29 cellular contexts compared by ENCODE assay signal in the genomic region with DNA sequence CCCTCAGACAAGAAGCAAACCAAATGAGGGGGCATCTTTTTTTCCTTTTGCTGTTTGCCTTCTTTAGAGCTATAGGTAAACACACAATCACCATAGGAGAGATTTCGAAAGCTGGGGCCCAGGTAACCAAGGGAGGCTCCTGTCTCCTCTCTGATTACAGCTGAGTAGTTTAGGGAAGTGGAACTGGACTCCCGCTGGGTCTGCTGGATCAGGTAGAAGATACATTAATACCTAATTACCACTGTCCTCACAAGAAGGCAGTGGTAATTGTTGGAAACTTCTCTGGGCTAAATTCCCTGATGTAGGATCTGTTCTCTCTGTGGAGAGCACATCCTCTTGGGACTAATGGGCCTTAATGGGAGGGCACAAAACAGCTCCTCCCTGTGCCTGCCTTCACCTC. TPM values are rescaled to one million over a fixed set of nuclear protein-coding genes. Genes with fewer than 3 reads are reported as not detected.
"Had no signal": no experiment of that assay in that cellular context is flagged by ENCODE, and none has a peak within 500 bp of the region (broad histone marks: within the 10 kb centered on the region; RNA-seq: fewer than 3 reads in every experiment).

No MANE protein-coding gene starts in this region.

- H3K9me3 ChIP-seq: gastrocnemius medialis, left ventricle myocardium inferior, ovary, prostate gland, thoracic aorta had no signal

- H3K27me3 ChIP-seq: gastrocnemius medialis, ovary had no signal

- H3K9me3 Mint-ChIP-seq: activated B cell treated with CpG ODN at 0.5 μM for 24 hours; activated CD4-positive, alpha-beta memory T cell treated with anti-CD3 and anti-CD28 coated beads for 36 hours; activated naive CD4-positive, alpha-beta T cell treated with anti-CD3 and anti-CD28 coated beads, Interleukin-2, amount 50 U/mL, for 24 hours; activated naive CD8-positive, alpha-beta T cell treated with anti-CD3 and anti-CD28 coated beads, Interleukin-2, amount 50 U/mL, for 24 hours; activated T-cell treated with anti-CD3 and anti-CD28 coated beads, Interleukin-2, amount 50 U/mL, for 4 hours; activated T-helper 17 cell treated with anti-CD3 and anti-CD28 coated beads, Interleukin-2, amount 50 U/mL, for 72 hours; naive B cell; nephron progenitor cell had no signal

- H3K27ac ChIP-seq: gastrocnemius medialis, left ventricle myocardium inferior, ovary, prostate gland, skin epidermis, thoracic aorta had no signal

- H3K27ac Mint-ChIP-seq: activated B cell treated with CpG ODN at 0.5 μM for 24 hours; activated CD4-positive, alpha-beta memory T cell treated with anti-CD3 and anti-CD28 coated beads for 36 hours; activated naive CD4-positive, alpha-beta T cell treated with anti-CD3 and anti-CD28 coated beads, Interleukin-2, amount 50 U/mL, for 24 hours; activated naive CD8-positive, alpha-beta T cell treated with anti-CD3 and anti-CD28 coated beads, Interleukin-2, amount 50 U/mL, for 24 hours; activated T-helper 17 cell treated with anti-CD3 and anti-CD28 coated beads, Interleukin-2, amount 50 U/mL, for 72 hours; nephron progenitor cell had no signal

- H3K36me3 ChIP-seq: gastrocnemius medialis, left ventricle myocardium inferior, ovary, prostate gland, thoracic aorta had no signal

- H3K4me1 ChIP-seq: gastrocnemius medialis, left ventricle myocardium inferior, prostate gland had no signal

- H3K36me3 Mint-ChIP-seq: activated naive CD4-positive, alpha-beta T cell treated with anti-CD3 and anti-CD28 coated beads, Interleukin-2, amount 50 U/mL, for 24 hours; naive B cell had no signal

- ATAC-seq: activated naive CD8-positive, alpha-beta T cell treated with anti-CD3 and anti-CD28 coated beads, Interleukin-2, amount 50 U/mL, for 24 hours; activated T-cell treated with anti-CD3 and anti-CD28 coated beads, Interleukin-2, amount 50 U/mL, for 4 hours; activated T-helper 17 cell treated with anti-CD3 and anti-CD28 coated beads, Interleukin-2, amount 50 U/mL, for 72 hours; gastrocnemius medialis; sciatic nerve; stimulated activated naive CD8-positive, alpha-beta T cell treated with anti-CD3 and anti-CD28 coated beads, Interleukin-15, Interleukin-2, amounts not matched to agents 100 U/mL and 50 U/mL, for 24 hours had no signal

- H3K27me3 Mint-ChIP-seq: activated B cell treated with CpG ODN at 0.5 μM for 24 hours; activated CD4-positive, alpha-beta memory T cell treated with anti-CD3 and anti-CD28 coated beads for 36 hours; activated naive CD4-positive, alpha-beta T cell treated with anti-CD3 and anti-CD28 coated beads, Interleukin-2, amount 50 U/mL, for 24 hours; activated naive CD8-positive, alpha-beta T cell treated with anti-CD3 and anti-CD28 coated beads, Interleukin-2, amount 50 U/mL, for 24 hours; activated T-helper 17 cell treated with anti-CD3 and anti-CD28 coated beads, Interleukin-2, amount 50 U/mL, for 72 hours; naive B cell had no signal

- H3K4me3 Mint-ChIP-seq: activated B cell treated with CpG ODN at 0.5 μM for 24 hours; activated CD4-positive, alpha-beta memory T cell treated with anti-CD3 and anti-CD28 coated beads for 36 hours; activated naive CD4-positive, alpha-beta T cell treated with anti-CD3 and anti-CD28 coated beads, Interleukin-2, amount 50 U/mL, for 24 hours; activated naive CD8-positive, alpha-beta T cell treated with anti-CD3 and anti-CD28 coated beads, Interleukin-2, amount 50 U/mL, for 24 hours; activated T-cell treated with anti-CD3 and anti-CD28 coated beads, Interleukin-2, amount 50 U/mL, for 4 hours; activated T-helper 17 cell treated with anti-CD3 and anti-CD28 coated beads, Interleukin-2, amount 50 U/mL, for 72 hours; naive B cell; nephron progenitor cell had no signal

- H3K4me3 ChIP-seq: gastrocnemius medialis, left ventricle myocardium inferior, lung, ovary, prostate gland, skin epidermis, thoracic aorta had no signal

- DNase-seq: activated B cell treated with CpG ODN at 0.5 μM for 24 hours; activated CD4-positive, alpha-beta memory T cell treated with anti-CD3 and anti-CD28 coated beads for 36 hours; activated CD4-positive, alpha-beta T cell treated with anti-CD3 and anti-CD28 coated beads for 4 hours; activated naive CD8-positive, alpha-beta T cell treated with anti-CD3 and anti-CD28 coated beads, Interleukin-2, amount 50 U/mL, for 24 hours; activated T-cell treated with anti-CD3 and anti-CD28 coated beads, Interleukin-2, amount 50 U/mL, for 4 hours; amygdala; caudate nucleus; dermis blood vessel endothelial cell; effector CD4-positive, alpha-beta T cell; gastrocnemius medialis; glutamatergic neuron; left ventricle myocardium inferior; naive B cell; nephron progenitor cell; ovary; retina; stimulated activated CD4-positive, alpha-beta T cell treated with anti-CD3 and anti-CD28 coated beads, Interleukin-12 subunit alpha, Interleukin-12 subunit beta, amount 100 ng/mL, for 4 hours; stimulated activated CD4-positive, alpha-beta T cell treated with anti-CD3 and anti-CD28 coated beads, Interleukin-4, amount 100 ng/mL, for 1 hour; stimulated activated naive CD8-positive, alpha-beta T cell treated with anti-CD3 and anti-CD28 coated beads, Interleukin-15, Interleukin-2, amounts not matched to agents 100 U/mL and 50 U/mL, for 24 hours; T-helper 2 cell; trophoblast cell had no signal

- H3K4me1 Mint-ChIP-seq: activated B cell treated with CpG ODN at 0.5 μM for 24 hours; activated naive CD4-positive, alpha-beta T cell treated with anti-CD3 and anti-CD28 coated beads, Interleukin-2, amount 50 U/mL, for 24 hours; activated naive CD8-positive, alpha-beta T cell treated with anti-CD3 and anti-CD28 coated beads, Interleukin-2, amount 50 U/mL, for 24 hours; activated T-helper 17 cell treated with anti-CD3 and anti-CD28 coated beads, Interleukin-2, amount 50 U/mL, for 72 hours; naive B cell; nephron progenitor cell had no signal

RNA-seq across cellular contexts. Expression of a gene that starts 32.7 kb away (rescaled TPM):
- total RNA-seq: activated B cell treated with CpG ODN at 0.5 μM for 24 hours, dermis blood vessel endothelial cell, epithelial cell of proximal tubule had no signal

RNA-seq across cellular contexts. Expression of a gene that starts 50.8 kb away (rescaled TPM):
- total RNA-seq: left ventricle myocardium inferior had no signal
